9 cellular contexts compared by ENCODE assay signal in the genomic region with DNA sequence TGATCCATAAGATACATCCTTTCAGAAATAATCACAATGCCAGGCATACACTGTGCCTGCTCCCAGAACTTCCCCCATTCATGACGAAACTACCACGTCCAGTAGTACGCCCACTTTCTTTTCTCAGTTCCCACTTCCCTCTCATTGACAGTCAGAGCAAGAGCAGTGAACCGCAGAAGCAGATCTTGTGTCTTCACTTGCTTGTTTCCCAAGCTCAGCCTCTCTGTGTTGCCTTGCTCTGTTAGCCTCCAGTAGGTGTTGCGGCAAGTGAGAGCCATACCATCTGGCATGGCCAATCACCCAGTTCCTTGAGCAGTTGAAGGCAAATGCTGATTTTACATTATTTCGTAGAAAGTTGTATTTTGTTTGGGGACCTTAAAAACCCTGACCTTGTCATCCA. TPM values are rescaled to one million over a fixed set of nuclear protein-coding genes. Genes with fewer than 3 reads are reported as not detected.
A peak's percentile ranks its signal among the peaks of the same experiment; 100 is the strongest.
DNase-seq lines count a peak whose midpoint lies in the region; ATAC-seq, FAIRE-seq and TF ChIP-seq lines count a peak whose summit lies in the region.
"Had no signal": no experiment of that assay in that cellular context is flagged by ENCODE, and none has a peak within 500 bp of the region (broad histone marks: within the 10 kb centered on the region; RNA-seq: fewer than 3 reads in every experiment).

No MANE protein-coding gene starts in this region.

- peak; percentile 100 for FAIRE-seq in GM18507 (lab: Jason Lieb, UNC)
- FAIRE-seq in small intestine (lab: Jason Lieb, UNC), result no peak

- H3K27ac Mint-ChIP-seq in activated naive CD8-positive, alpha-beta T cell treated with anti-CD3 and anti-CD28 coated beads, Interleukin-2, amount 50 U/mL, for 24 hours, result peak overlapping the region; percentile 57

- H3K27me3 Mint-ChIP-seq in activated naive CD8-positive, alpha-beta T cell treated with anti-CD3 and anti-CD28 coated beads, Interleukin-2, amount 50 U/mL, for 24 hours, result peaks cover 16% of the 10 kb centered on the region

- H3K36me3 Mint-ChIP-seq in activated naive CD8-positive, alpha-beta T cell treated with anti-CD3 and anti-CD28 coated beads, Interleukin-2, amount 50 U/mL, for 24 hours (ENCODE audit: low read depth), result no peaks in the 10 kb centered on the region

- TF ChIP-seq CTCF in HL-60 (IDR thresholded peaks at IDR 0.05; ENCODE audit: insufficient read depth, low read length), result no peak

- H3K27ac ChIP-seq in HL-60 (replicated peaks), result no peak overlapping the region
- H3K27ac ChIP-seq in small intestine (ENCODE audit: low read depth in 1 of 2, low read length in 1 of 2), result peak overlapping the region in 1 of 2 donors; percentile 29
- H3K27ac ChIP-seq: KMS-11 had no signal

- peak; percentile 80 for ATAC-seq in GM21526 (IDR thresholded peaks at IDR 0.05; ENCODE audit: low FRiP score, unreplicated experiment)
- peak; percentile 60 for ATAC-seq in activated naive CD8-positive, alpha-beta T cell treated with anti-CD3 and anti-CD28 coated beads, Interleukin-2, amount 50 U/mL, for 24 hours

- no peaks in the 10 kb centered on the region for H3K9me3 ChIP-seq in small intestine (ENCODE audit: control insufficient read depth, low read depth)

- peaks cover 62% of the 10 kb centered on the region for H3K4me1 Mint-ChIP-seq in activated naive CD8-positive, alpha-beta T cell treated with anti-CD3 and anti-CD28 coated beads, Interleukin-2, amount 50 U/mL, for 24 hours

- no peaks in the 10 kb centered on the region for H3K36me3 ChIP-seq in small intestine (ENCODE audit: control insufficient read depth in 2 of 2, insufficient read depth in 2 of 2, low read length in 2 of 2)

- H3K4me3 ChIP-seq in HL-60 (replicated peaks; ENCODE audit: insufficient read depth, low read length), result no peak overlapping the region
- H3K4me3 ChIP-seq in small intestine (ENCODE audit: low read depth in 1 of 2, low read length in 2 of 2), result no peak overlapping the region

- WGBS in small intestine, 3 donors, result 59 to 82% (median 64%) methylated on average over 6 of the region's 6 CpGs

- H3K27me3 ChIP-seq in HL-60 (ENCODE audit: insufficient read depth, poor library complexity, severe bottlenecking), result peaks cover 2% of the 10 kb centered on the region
- H3K27me3 ChIP-seq in small intestine (ENCODE audit: control insufficient read depth in 2 of 2, insufficient read depth in 2 of 2, low read length in 2 of 2), result no peaks in the 10 kb centered on the region

- DNase-seq in GM18507 (ENCODE audit: extremely low spot score, insufficient read length, low read depth), result no peak
- DNase-seq in HL-60 (ENCODE audit: low read depth in 1 of 2, low spot score in 1 of 2), result peak; percentile 72 to 91
- peak; percentile 34 for DNase-seq in activated naive CD8-positive, alpha-beta T cell treated with anti-CD3 and anti-CD28 coated beads, Interleukin-2, amount 50 U/mL, for 24 hours
- DNase-seq in small intestine, result peak; percentile 25
- DNase-seq in NCI-H1694 (lab: John Stamatoyannopoulos, UW), result no peak
- DNase-seq in NCI-H82 treated with DMSO at 0.1 percent for 48 hours (lab: John Stamatoyannopoulos, UW; ENCODE audit: unreplicated experiment), result no peak
- DNase-seq in NCI-H1092 treated with DMSO at 0.1 percent for 48 hours (lab: John Stamatoyannopoulos, UW), result no peak

- peaks cover 0 to 6% of the 10 kb centered on the region in 2 donors for H3K4me1 ChIP-seq in small intestine (ENCODE audit: control insufficient read depth in 2 of 2, insufficient read depth in 1 of 2, low read depth in 1 of 2, low read length in 1 of 2)

- peak overlapping the region; percentile 9 for H3K4me3 Mint-ChIP-seq in activated naive CD8-positive, alpha-beta T cell treated with anti-CD3 and anti-CD28 coated beads, Interleukin-2, amount 50 U/mL, for 24 hours

- no peaks in the 10 kb centered on the region for H3K9me3 Mint-ChIP-seq in activated naive CD8-positive, alpha-beta T cell treated with anti-CD3 and anti-CD28 coated beads, Interleukin-2, amount 50 U/mL, for 24 hours

RNA-seq across cellular contexts. Expression of gene UST, which starts 11.7 kb away (rescaled TPM):
- 1 to 10 TPM in 1 of 3 donors, under 1 TPM in 1, not detected in 1; 0.81 to 4.0 TPM for polyA plus RNA-seq in small intestine

Comparison
In these comparisons a context has a peak if more than half of its experiments do, and no peak if none do; other contexts are left out.
1. DNase-seq: peak in HL-60 (2 of 2), activated naive CD8-positive, alpha-beta T cell treated with anti-CD3 and anti-CD28 coated beads, Interleukin-2, amount 50 U/mL, for 24 hours (single experiment) and small intestine (single experiment); none in GM18507 (single experiment), NCI-H1694 (single experiment), NCI-H82 treated with DMSO at 0.1 percent for 48 hours (single experiment) and NCI-H1092 treated with DMSO at 0.1 percent for 48 hours (single experiment).